ENCODE assay signal across 19 cellular contexts in genomic region chrX:24928114-24928513, GRCh38.
"Had no signal": no experiment of that assay in that cellular context is flagged by ENCODE, and none has a peak within 500 bp of the region (broad histone marks: within the 10 kb centered on the region; RNA-seq: fewer than 3 reads in every experiment).

No MANE protein-coding gene starts in this region.

- FAIRE-seq: bronchial epithelial cell had no signal

- DNase-seq: activated CD4-positive, alpha-beta T cell treated with anti-CD3 and anti-CD28 coated beads for 4 hours; activated CD4-positive, alpha-beta T cell treated with anti-CD3 and anti-CD28 coated beads, Interleukin-2, amount 50 U/mL, for 4 hours; activated CD8-positive, alpha-beta memory T cell treated with anti-CD3 and anti-CD28 coated beads for 24 hours; activated effector memory CD4-positive, alpha-beta T cell treated with Interleukin-2 at 50 U/mL for 16 hours; activated naive CD4-positive, alpha-beta T cell treated with Interleukin-2 at 50 U/mL for 16 hours; anterior cingulate cortex; dermis blood vessel endothelial cell; effector CD4-positive, alpha-beta T cell; foreskin keratinocyte; heart left ventricle; naive B cell; nephron progenitor cell; right lobe of liver; stimulated activated CD4-positive, alpha-beta T cell treated with anti-CD3 and anti-CD28 coated beads, Interleukin-4, amount 100 ng/mL, for 24 hours; stimulated activated naive CD8-positive, alpha-beta T cell treated with anti-CD3 and anti-CD28 coated beads, Interleukin-15, amount 100 ng/mL, for 72 hours; substantia nigra; thyroid gland; upper lobe of left lung had no signal
